Comparison of ENCODE assay signal across 1 cellular context in the genomic region with DNA sequence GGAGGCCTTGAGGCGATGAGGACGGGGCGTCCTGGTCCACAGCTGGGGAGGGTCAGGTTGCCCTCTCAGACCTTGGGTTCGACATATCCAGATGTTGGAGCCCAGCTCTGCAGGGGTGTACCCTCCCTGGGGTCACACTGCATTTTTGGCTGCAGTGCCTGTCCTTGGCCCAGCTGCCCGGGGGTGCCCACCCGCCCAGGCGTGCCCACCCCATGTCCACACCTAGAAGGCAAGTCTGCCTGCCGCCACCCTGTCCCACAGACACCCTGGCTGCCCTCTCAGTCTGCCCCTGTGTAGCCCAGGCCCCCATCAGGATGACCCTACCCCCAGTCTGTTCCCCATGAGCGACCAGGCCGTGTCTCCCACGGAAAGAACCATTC.
TF ChIP-seq lines count a peak whose summit lies in the region.

No MANE protein-coding gene starts in this region.

TF ChIP-seq in IMR-90, 13 proteins besides CTCF, POLR2A, EP300 and RAD21:
- TF ChIP-seq CEBPB (IDR thresholded peaks at IDR 0.05; ENCODE audit: low read depth, low read length) (no peak), MAFK (IDR thresholded peaks at IDR 0.05; ENCODE audit: low read depth, low read length) (no peak), RCOR1 (IDR thresholded peaks at IDR 0.05; ENCODE audit: insufficient replicate concordance, low read length) (no peak), BHLHE40 (IDR thresholded peaks at IDR 0.05; ENCODE audit: low read depth, low read length) (no peak), FOS (IDR thresholded peaks at IDR 0.05; ENCODE audit: low read depth, low read length) (no peak), CHD1 (IDR thresholded peaks at IDR 0.05; ENCODE audit: low read depth, low read length) (no peak), NFE2L2 (IDR thresholded peaks at IDR 0.05; ENCODE audit: low read depth, low read length) (no peak), MAZ (IDR thresholded peaks at IDR 0.05; ENCODE audit: borderline replicate concordance, low read depth, low read length) (no peak), MXI1 (IDR thresholded peaks at IDR 0.05; ENCODE audit: borderline replicate concordance, low read depth, low read length) (no peak), RFX5 (IDR thresholded peaks at IDR 0.05; ENCODE audit: low read depth, low read length) (no peak), SMC3 (IDR thresholded peaks at IDR 0.05; ENCODE audit: low read depth, low read length) (no peak)
- TF ChIP-seq, protein P1, sequence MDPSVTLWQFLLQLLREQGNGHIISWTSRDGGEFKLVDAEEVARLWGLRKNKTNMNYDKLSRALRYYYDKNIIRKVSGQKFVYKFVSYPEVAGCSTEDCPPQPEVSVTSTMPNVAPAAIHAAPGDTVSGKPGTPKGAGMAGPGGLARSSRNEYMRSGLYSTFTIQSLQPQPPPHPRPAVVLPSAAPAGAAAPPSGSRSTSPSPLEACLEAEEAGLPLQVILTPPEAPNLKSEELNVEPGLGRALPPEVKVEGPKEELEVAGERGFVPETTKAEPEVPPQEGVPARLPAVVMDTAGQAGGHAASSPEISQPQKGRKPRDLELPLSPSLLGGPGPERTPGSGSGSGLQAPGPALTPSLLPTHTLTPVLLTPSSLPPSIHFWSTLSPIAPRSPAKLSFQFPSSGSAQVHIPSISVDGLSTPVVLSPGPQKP (IDR thresholded peaks at IDR 0.05; ENCODE audit: borderline replicate concordance, low read depth, low read length) = no peak
- TF ChIP-seq, protein P2, sequence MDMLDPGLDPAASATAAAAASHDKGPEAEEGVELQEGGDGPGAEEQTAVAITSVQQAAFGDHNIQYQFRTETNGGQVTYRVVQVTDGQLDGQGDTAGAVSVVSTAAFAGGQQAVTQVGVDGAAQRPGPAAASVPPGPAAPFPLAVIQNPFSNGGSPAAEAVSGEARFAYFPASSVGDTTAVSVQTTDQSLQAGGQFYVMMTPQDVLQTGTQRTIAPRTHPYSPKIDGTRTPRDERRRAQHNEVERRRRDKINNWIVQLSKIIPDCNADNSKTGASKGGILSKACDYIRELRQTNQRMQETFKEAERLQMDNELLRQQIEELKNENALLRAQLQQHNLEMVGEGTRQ (IDR thresholded peaks at IDR 0.05; ENCODE audit: low read depth, low read length) = no peak
